14 cellular contexts compared by ENCODE assay signal in genomic region chr11:78244546-78245315, GRCh38. TPM values are rescaled to one million over a fixed set of nuclear protein-coding genes. Genes with fewer than 3 reads are reported as not detected.
DNase-seq lines count a peak whose midpoint lies in the region; ATAC-seq and TF ChIP-seq lines count a peak whose summit lies in the region.
"Had no signal": no experiment of that assay in that cellular context is flagged by ENCODE, and none has a peak within 500 bp of the region (broad histone marks: within the 10 kb centered on the region; RNA-seq: fewer than 3 reads in every experiment).

No MANE protein-coding gene starts in this region.

- H3K4me3 ChIP-seq in SJCRH30, result peak overlapping the region; percentile 44
- H3K4me3 ChIP-seq: suprapubic skin had no signal

- DNase-seq in activated CD4-positive, alpha-beta T cell treated with anti-CD3 and anti-CD28 coated beads, Interleukin-2, amount 10 ng/mL, durations not matched to agents 24 days and 14 days, result no peak
- no peak for DNase-seq in activated CD4-positive, alpha-beta T cell treated with anti-CD3 and anti-CD28 coated beads, Interleukin-2, amount 50 U/mL, for 1 hour
- DNase-seq in SJCRH30 (peak; percentile 31 to 80), dermis blood vessel endothelial cell (peak; percentile 39), stromal cell of bone marrow (ENCODE audit: low read depth) (peak; percentile 18), osteocyte (ENCODE audit: extremely low spot score, unreplicated experiment) (no peak), retina (no peak)
- DNase-seq: activated CD8-positive, alpha-beta T cell treated with anti-CD3 and anti-CD28 coated beads for 36 hours; cerebellar nuclear complex; COR-L47; NCI-H69; T1000 had no signal

- H3K9me3 ChIP-seq in SJCRH30 (replicated peaks), result 0 out of 2 replicates have a peak, but pooled peaks cover 5% of the 10 kb centered on the region
- H3K9me3 ChIP-seq: suprapubic skin had no signal

- 0 out of 2 replicates have a peak, but pooled peaks cover 3% of the 10 kb centered on the region for H3K36me3 ChIP-seq in SJCRH30

- TF ChIP-seq CTCF in osteocyte (IDR thresholded peaks at IDR 0.05), result no peak

- H3K36me3 Mint-ChIP-seq in activated CD4-positive, alpha-beta T cell treated with anti-CD3 and anti-CD28 coated beads, Interleukin-2, amount 10 ng/mL, durations not matched to agents 24 days and 14 days (ENCODE audit: low read depth), result peaks cover 65% of the 10 kb centered on the region
- peaks cover 30% of the 10 kb centered on the region for H3K36me3 Mint-ChIP-seq in osteocyte (ENCODE audit: unreplicated experiment)

- H3K27ac ChIP-seq in SJCRH30, result peak overlapping the region; percentile 97
- H3K27ac ChIP-seq: suprapubic skin had no signal

- no peaks in the 10 kb centered on the region for H3K27me3 Mint-ChIP-seq in activated CD4-positive, alpha-beta T cell treated with anti-CD3 and anti-CD28 coated beads, Interleukin-2, amount 10 ng/mL, durations not matched to agents 24 days and 14 days
- H3K27me3 Mint-ChIP-seq in osteocyte (ENCODE audit: unreplicated experiment), result no peaks in the 10 kb centered on the region
- H3K27me3 Mint-ChIP-seq: activated CD8-positive, alpha-beta T cell treated with anti-CD3 and anti-CD28 coated beads for 36 hours had no signal

- peaks cover 16% of the 10 kb centered on the region for H3K4me1 Mint-ChIP-seq in activated CD4-positive, alpha-beta T cell treated with anti-CD3 and anti-CD28 coated beads, Interleukin-2, amount 10 ng/mL, durations not matched to agents 24 days and 14 days
- H3K4me1 Mint-ChIP-seq in osteocyte (ENCODE audit: unreplicated experiment), result no peaks in the 10 kb centered on the region

- H3K27ac Mint-ChIP-seq in activated CD4-positive, alpha-beta T cell treated with anti-CD3 and anti-CD28 coated beads, Interleukin-2, amount 10 ng/mL, durations not matched to agents 24 days and 14 days, result no peak overlapping the region
- no peak overlapping the region for H3K27ac Mint-ChIP-seq in osteocyte (ENCODE audit: unreplicated experiment)
- H3K27ac Mint-ChIP-seq: activated CD8-positive, alpha-beta T cell treated with anti-CD3 and anti-CD28 coated beads for 36 hours had no signal

- ATAC-seq in HG03442 (IDR thresholded peaks at IDR 0.05; ENCODE audit: unreplicated experiment), result no peak
- ATAC-seq: activated CD8-positive, alpha-beta T cell treated with anti-CD3 and anti-CD28 coated beads for 36 hours had no signal

- no peaks in the 10 kb centered on the region for H3K27me3 ChIP-seq in SJCRH30
- H3K27me3 ChIP-seq: suprapubic skin had no signal

- H3K9me3 Mint-ChIP-seq in activated CD4-positive, alpha-beta T cell treated with anti-CD3 and anti-CD28 coated beads, Interleukin-2, amount 10 ng/mL, durations not matched to agents 24 days and 14 days, result peaks cover 13% of the 10 kb centered on the region
- peaks cover 12% of the 10 kb centered on the region for H3K9me3 Mint-ChIP-seq in osteocyte (ENCODE audit: unreplicated experiment)

- peaks cover 11% of the 10 kb centered on the region for H3K4me1 ChIP-seq in SJCRH30
- H3K4me1 ChIP-seq: suprapubic skin had no signal

- H3K4me3 Mint-ChIP-seq in activated CD4-positive, alpha-beta T cell treated with anti-CD3 and anti-CD28 coated beads, Interleukin-2, amount 10 ng/mL, durations not matched to agents 24 days and 14 days, result peak overlapping the region; percentile 8
- H3K4me3 Mint-ChIP-seq in osteocyte (ENCODE audit: unreplicated experiment), result no peak overlapping the region
- H3K4me3 Mint-ChIP-seq: activated CD8-positive, alpha-beta T cell treated with anti-CD3 and anti-CD28 coated beads for 36 hours had no signal

- intact Hi-C loops in activated CD4-positive, alpha-beta T cell treated with anti-CD3 and anti-CD28 coated beads, Interleukin-2, amount 10 ng/mL, durations not matched to agents 24 days and 14 days (cut with micrococcal nuclease), result no loop called here

RNA-seq across cellular contexts. Expression of gene USP35, which starts 56.0 kb away (rescaled TPM):
- total RNA-seq in activated CD4-positive, alpha-beta T cell treated with anti-CD3 and anti-CD28 coated beads, Interleukin-2, amount 10 ng/mL, durations not matched to agents 24 days and 14 days, result 10.4 and 13.1 TPM in 2 replicates
- total RNA-seq in SJCRH30 (2014; rRNA removed; shearing (Covaris generic)), result 3.0 and 5.1 TPM in 2 replicates
- total RNA-seq in dermis blood vessel endothelial cell (8.1 and 9.7 TPM in 2 replicates), osteocyte (10.9 and 11.1 TPM in 2 replicates)

RNA-seq across cellular contexts. Expression of gene KCTD21, which starts 56.3 kb away (rescaled TPM):
- total RNA-seq in activated CD4-positive, alpha-beta T cell treated with anti-CD3 and anti-CD28 coated beads, Interleukin-2, amount 10 ng/mL, durations not matched to agents 24 days and 14 days, result 11.7 and 12.0 TPM in 2 replicates
- 2.2 TPM in 2 replicates for total RNA-seq in SJCRH30 (2014; rRNA removed; shearing (Covaris generic))
- total RNA-seq in dermis blood vessel endothelial cell, result 11.7 and 15.6 TPM in 2 replicates
- total RNA-seq in osteocyte, result 10.7 and 10.8 TPM in 2 replicates

Comparison
In these comparisons a context has a peak if more than half of its experiments do, and no peak if none do; other contexts are left out.
1. DNase-seq: peak in SJCRH30 (2 of 2), dermis blood vessel endothelial cell (single experiment) and stromal cell of bone marrow (single experiment); none in activated CD4-positive, alpha-beta T cell treated with anti-CD3 and anti-CD28 coated beads, Interleukin-2, amount 10 ng/mL, durations not matched to agents 24 days and 14 days (single experiment), activated CD4-positive, alpha-beta T cell treated with anti-CD3 and anti-CD28 coated beads, Interleukin-2, amount 50 U/mL, for 1 hour (single experiment), osteocyte (single experiment) and retina (single experiment).